In the genomic region with DNA sequence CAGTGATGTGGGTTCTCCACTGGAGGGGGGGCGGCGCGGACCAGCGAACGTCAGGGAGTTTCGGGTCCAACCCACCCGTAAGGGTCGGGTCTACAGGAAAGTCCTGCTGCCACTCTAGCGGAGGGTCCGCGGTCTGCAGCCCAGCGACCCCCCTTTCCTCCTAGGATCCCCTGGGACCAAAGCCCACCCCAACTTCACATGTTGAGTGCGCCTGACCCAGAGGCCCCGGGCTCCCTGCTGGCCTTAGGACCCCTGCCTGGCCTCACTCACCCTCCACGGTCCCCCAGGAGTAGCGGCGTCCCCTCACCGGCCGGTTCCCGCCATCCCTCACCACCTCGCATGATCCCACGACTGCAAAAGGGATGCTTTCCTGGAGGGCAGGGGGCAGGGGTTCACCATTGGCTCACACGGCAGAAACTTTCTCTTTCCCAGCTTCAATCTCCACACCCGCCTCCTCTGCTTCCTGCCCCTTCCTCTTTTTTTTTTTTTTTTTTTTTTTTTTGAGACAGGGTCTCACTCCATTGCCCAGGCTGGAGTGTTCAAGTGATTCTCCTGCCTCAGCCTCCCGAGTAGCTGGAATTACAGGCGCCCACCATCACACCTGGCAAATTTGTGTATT, we compare ENCODE assay signal across 9 cellular contexts. TPM values are rescaled to one million over a fixed set of nuclear protein-coding genes. Genes with fewer than 3 reads are reported as not detected.
DNase-seq lines count a peak whose midpoint lies in the region; ATAC-seq, FAIRE-seq and TF ChIP-seq lines count a peak whose summit lies in the region.
"Had no signal": no experiment of that assay in that cellular context is flagged by ENCODE, and none has a peak within 500 bp of the region (broad histone marks: within the 10 kb centered on the region; RNA-seq: fewer than 3 reads in every experiment).

No MANE protein-coding gene starts in this region.

- H3K27me3 Mint-ChIP-seq in activated naive CD4-positive, alpha-beta T cell treated with anti-CD3 and anti-CD28 coated beads for 36 hours (ENCODE audit: low read depth) = no peaks in the 10 kb centered on the region

- no peak for TF ChIP-seq EP300 in K562 (IDR thresholded peaks at IDR 0.05; ENCODE audit: low read length)

- TF ChIP-seq CTCF in K562 (IDR thresholded peaks at IDR 0.05 in 2 of 3, conservative IDR thresholded peaks at IDR 0.05 in 1 of 3; ENCODE audit: insufficient read depth in 2 of 3, low read depth in 1 of 3, low read length in 3 of 3) = no peak
- no peak for TF ChIP-seq CTCF in lung (IDR thresholded peaks at IDR 0.05; ENCODE audit: control extremely low read depth, extremely low read depth)
- TF ChIP-seq CTCF in upper lobe of right lung (IDR thresholded peaks at IDR 0.05) = no peak

- H3K4me1 ChIP-seq in K562 (replicated peaks in 1 of 2; ENCODE audit: control insufficient read depth in 2 of 2, insufficient read depth in 2 of 2, low read length in 2 of 2) (peaks cover 46 to 62% of the 10 kb centered on the region in 2 experiments), lung (ENCODE audit: control insufficient read depth in 2 of 2, insufficient read depth in 2 of 2, low read length in 2 of 2) (peaks cover 0 to 5% of the 10 kb centered on the region in 2 donors), upper lobe of right lung (peaks cover 16% of the 10 kb centered on the region)

- peaks cover 31% of the 10 kb centered on the region for H3K36me3 Mint-ChIP-seq in activated naive CD4-positive, alpha-beta T cell treated with anti-CD3 and anti-CD28 coated beads for 36 hours (ENCODE audit: low read depth)

- H3K27ac ChIP-seq in K562 (ENCODE audit: extremely low read depth, low read depth, low read length) (peak overlapping the region; percentile 83), lung (ENCODE audit: low read depth in 1 of 2, low read length in 1 of 2) (peak overlapping the region; percentile 36 to 80), upper lobe of right lung (peak overlapping the region; percentile 100)

- H3K9me3 Mint-ChIP-seq in activated naive CD4-positive, alpha-beta T cell treated with anti-CD3 and anti-CD28 coated beads for 36 hours = no peaks in the 10 kb centered on the region

- no peak for DNase-seq in activated naive CD4-positive, alpha-beta T cell treated with anti-CD3 and anti-CD28 coated beads for 36 hours
- DNase-seq in activated naive CD4-positive, alpha-beta T cell treated with Interleukin-2 at 50 U/mL for 16 hours = no peak
- peak in 1 of 4 experiments; percentile 11 for DNase-seq in K562 (ENCODE audit: extremely low read depth in 1 of 4, low spot score in 3 of 4)
- no peak for DNase-seq in lung (ENCODE audit: low spot score)
- DNase-seq in upper lobe of right lung = peak; percentile 68
- no peak for DNase-seq in cerebellum (ENCODE audit: low spot score)

- BruUV-seq in K562 (replicated peaks; lab: Mats Ljungman, UMichigan) = TSS peak; percentile 67

- CTCF ChIA-PET in activated naive CD4-positive, alpha-beta T cell treated with anti-CD3 and anti-CD28 coated beads for 36 hours (lab: Charles Lee) = interaction anchor here (1.2 kb wide), 1 partner anchor 30 kb away, joined by 6 read pairs; no protein-coding TSS in a partner anchor
- CTCF ChIA-PET in K562 (lab: Yijun Ruan, JAX; ENCODE audit: low intra/inter-chr PET ratio) = no interaction called here

- no peaks in the 10 kb centered on the region for H3K27me3 ChIP-seq in K562 (ENCODE audit: control insufficient read depth in 2 of 2, insufficient read depth in 2 of 2, low read length in 2 of 2)
- no peaks in the 10 kb centered on the region for H3K27me3 ChIP-seq in lung (ENCODE audit: control insufficient read depth, insufficient read depth)
- H3K27me3 ChIP-seq in upper lobe of right lung = no peaks in the 10 kb centered on the region

- peaks cover 7% of the 10 kb centered on the region; the same call in 1 of the 3 replicates for H3K36me3 ChIP-seq in K562 (ENCODE audit: control insufficient read depth, insufficient read depth, low read length)
- H3K36me3 ChIP-seq in lung (ENCODE audit: control insufficient read depth in 2 of 2, insufficient read depth in 2 of 2, low read length in 2 of 2) = no peaks in the 10 kb centered on the region
- H3K36me3 ChIP-seq in upper lobe of right lung = no peaks in the 10 kb centered on the region

- ATAC-seq in K562 = no peak
- no peak for ATAC-seq in lung (ENCODE audit: insufficient read depth, low FRiP score)
- no peak for ATAC-seq in upper lobe of right lung
- no peak for ATAC-seq in HG03469 (IDR thresholded peaks at IDR 0.05; ENCODE audit: unreplicated experiment)
- no peak for ATAC-seq in HG02840 (IDR thresholded peaks at IDR 0.05; ENCODE audit: low FRiP score, unreplicated experiment)

- peaks cover 16% of the 10 kb centered on the region for H3K79me2 ChIP-seq in K562 (ENCODE audit: control insufficient read depth, insufficient read depth, low read length)

- H3K4me3 ChIP-seq in K562 = peak overlapping the region; percentile 55
- H3K4me3 ChIP-seq in lung = peak overlapping the region; percentile 60
- peak overlapping the region; percentile 66 for H3K4me3 ChIP-seq in upper lobe of right lung

- peak overlapping the region; percentile 71 for H2AFZ ChIP-seq in K562 (ENCODE audit: low read depth, low read length)

- H3K9ac ChIP-seq in K562 (ENCODE audit: insufficient read depth in 1 of 2, low read depth in 2 of 2, low read length in 2 of 2) = peak overlapping the region; percentile 66 to 95

- TF ChIP-seq POLR2A in K562 (conservative IDR thresholded peaks at IDR 0.05) = no peak

- in situ Hi-C loops in K562 (cut with MboI) = no loop called here

- H3K4me1 Mint-ChIP-seq in activated naive CD4-positive, alpha-beta T cell treated with anti-CD3 and anti-CD28 coated beads for 36 hours (ENCODE audit: low read depth) = peaks cover 46% of the 10 kb centered on the region

- peak overlapping the region; percentile 99 for H3K27ac Mint-ChIP-seq in activated naive CD4-positive, alpha-beta T cell treated with anti-CD3 and anti-CD28 coated beads for 36 hours

- H4K20me1 ChIP-seq in K562 (replicated peaks; ENCODE audit: control insufficient read depth, insufficient read depth, low read length) = no peaks in the 10 kb centered on the region

- H3K9me1 ChIP-seq in K562 (ENCODE audit: control insufficient read depth, insufficient read depth, low read length) = no peaks in the 10 kb centered on the region

- TF ChIP-seq RAD21 in K562 (CRISPR knock-in tag; conservative IDR thresholded peaks at IDR 0.05 in 1 of 2, IDR thresholded peaks at IDR 0.05 in 1 of 2) = no peak

- peak overlapping the region; percentile 83 for H3K4me2 ChIP-seq in K562 (ENCODE audit: insufficient read depth, low read length)

- 32% methylated on average over 17 of the region's 26 CpGs for WGBS in K562 (ENCODE audit: insufficient coverage, low coverage, missing lambda C conversion rate)
- 23 to 32% methylated on average over 25 to 26 of the region's 26 CpGs for WGBS in lung, 2 donors

- no peaks in the 10 kb centered on the region for H3K9me3 ChIP-seq in K562 (replicated peaks; ENCODE audit: control insufficient read depth, insufficient read depth, low read depth, low read length)
- H3K9me3 ChIP-seq in lung (ENCODE audit: control insufficient read depth in 2 of 2, insufficient read depth in 1 of 2, low read length in 1 of 2) = no peaks in the 10 kb centered on the region
- H3K9me3 ChIP-seq in upper lobe of right lung = no peaks in the 10 kb centered on the region

- H3K4me3 Mint-ChIP-seq in activated naive CD4-positive, alpha-beta T cell treated with anti-CD3 and anti-CD28 coated beads for 36 hours = peak overlapping the region; percentile 99

- POLR2A ChIA-PET in K562 (lab: Yijun Ruan, JAX) = interaction anchor here (1.6 kb wide), 1 partner anchor 14 kb away, joined by 5 read pairs; no protein-coding TSS in a partner anchor

- FAIRE-seq in K562 (lab: Jason Lieb, UNC) = no peak
- FAIRE-seq: islet of Langerhans had no signal

- intact Hi-C loops in activated naive CD4-positive, alpha-beta T cell treated with anti-CD3 and anti-CD28 coated beads for 36 hours (cut with micrococcal nuclease) = loop anchor here (2.0 to 10.0 kb wide), 7 partner anchors 24 to 546 kb away; partner anchors contain the start of genes ALDOA, CD2BP2, FBRS and FBXL19
- intact Hi-C loops in K562 (cut with micrococcal nuclease) (loop anchor here (10.0 kb wide), 1 partner anchor 314 kb away; the partner anchor contains the start of gene ALDOA), upper lobe of right lung (cut with DNase I) (no loop called here)

RNA-seq across cellular contexts. Expression of gene SEPTIN1, which starts 3.1 kb away (rescaled TPM):
- 100 to 1,000 TPM; 133 to 134 TPM for total RNA-seq in activated naive CD4-positive, alpha-beta T cell treated with anti-CD3 and anti-CD28 coated beads for 36 hours
- 3.4 and 4.0 TPM in 2 replicates for total RNA-seq in K562 (2011; cell fraction: chromatin; rRNA removed; ENCODE audit: low replicate concordance)
- total RNA-seq in K562 (2011; cell fraction: nucleolus; rRNA removed) = 2.5 and 4.2 TPM in 2 replicates
- total RNA-seq in K562 (2011; cell fraction: nucleoplasm; rRNA removed) = 3.8 and 7.6 TPM in 2 replicates
- total RNA-seq in K562 (2014; rRNA removed) (2.3 and 3.0 TPM in 2 replicates), K562 (2014; rRNA removed; fragmentation: Illumina TruSeq; extraction: Trizol) (1.2 TPM in 2 replicates), K562 (2015; rRNA removed; fragmentation: Illumina TruSeq; extraction: Trizol) (0.69 and 0.72 TPM in 2 replicates), K562 (2021) (4.2 and 5.6 TPM in 2 replicates), lung (1 to 10 TPM; 3.3 to 4.6 TPM), upper lobe of right lung (8.6 TPM), cerebellum (not detected)
- polyA plus RNA-seq in K562 (2011; rRNA removed) (2.1 and 2.3 TPM in 2 replicates), K562 (2014; fragmentation: Illumina TruSeq; extraction: Trizol) (0.94 and 3.0 TPM in 2 replicates), K562 (2014; fragmentation: Nextera tagmentation; extraction: Ambion mirVana) (under 1 TPM in 1 of 2 experiments, not detected in 1; 0.23 TPM), K562 (2014; rRNA removed) (4.5 and 5.1 TPM in 2 replicates), lung (1 to 10 TPM; 5.8 to 7.3 TPM)
- 3.4 TPM in 2 replicates for polyA plus RNA-seq in K562 (2011; cell fraction: cytosol; rRNA removed)
- polyA plus RNA-seq in K562 (2011; cell fraction: nucleus; rRNA removed) = 6.0 and 6.8 TPM in 2 replicates
- polyA plus RNA-seq in K562 (2012) = 3.3 and 4.4 TPM in 2 replicates
- 0.42 and 1.3 TPM in 2 replicates for polyA minus RNA-seq in K562 (2011; rRNA and poly(A)+ RNA removed)
- 1.3 and 3.0 TPM in 2 replicates for polyA minus RNA-seq in K562 (2011; cell fraction: cytosol; rRNA and poly(A)+ RNA removed)
- 1.4 and 1.8 TPM in 2 replicates for polyA minus RNA-seq in K562 (2011; cell fraction: nucleus; rRNA and poly(A)+ RNA removed)

RNA-seq across cellular contexts. Expression of gene MYL11, which starts 4.7 kb away (rescaled TPM):
- total RNA-seq in activated naive CD4-positive, alpha-beta T cell treated with anti-CD3 and anti-CD28 coated beads for 36 hours = under 1 TPM; 0.67 to 0.86 TPM
- total RNA-seq in K562 (2011; cell fraction: chromatin; rRNA removed; ENCODE audit: low replicate concordance) = not detected in 2 replicates
- total RNA-seq in K562 (2011; cell fraction: nucleolus; rRNA removed) = not detected in 2 replicates
- not detected in 2 replicates for total RNA-seq in K562 (2011; cell fraction: nucleoplasm; rRNA removed)
- total RNA-seq in K562 (2014; rRNA removed) (1.7 TPM in 1 of 2 replicates, not detected in the other), K562 (2014; rRNA removed; fragmentation: Illumina TruSeq; extraction: Trizol) (not detected in 2 replicates), K562 (2015; rRNA removed; fragmentation: Illumina TruSeq; extraction: Trizol) (1.5 and 2.0 TPM in 2 replicates), K562 (2021) (1.5 and 1.7 TPM in 2 replicates), lung (not detected), upper lobe of right lung (not detected), cerebellum (1.00 TPM)
- polyA plus RNA-seq in K562 (2011; rRNA removed) (0.31 TPM in 1 of 2 replicates, not detected in the other), K562 (2014; fragmentation: Illumina TruSeq; extraction: Trizol) (not detected in 2 replicates), K562 (2014; fragmentation: Nextera tagmentation; extraction: Ambion mirVana) (under 1 TPM; 0.52 to 0.73 TPM), K562 (2014; rRNA removed) (0.62 TPM in 1 of 2 replicates, not detected in the other), lung (1 to 10 TPM in 1 of 2 donors, under 1 TPM in 1; 0.44 to 3.9 TPM)
- 0.15 and 1.0 TPM in 2 replicates for polyA plus RNA-seq in K562 (2011; cell fraction: cytosol; rRNA removed)
- 1.1 TPM in 1 of 2 replicates, not detected in the other for polyA plus RNA-seq in K562 (2011; cell fraction: nucleus; rRNA removed)
- polyA plus RNA-seq in K562 (2012) = 0.53 and 3.4 TPM in 2 replicates
- polyA minus RNA-seq in K562 (2011; rRNA and poly(A)+ RNA removed) = not detected in 2 replicates
- polyA minus RNA-seq in K562 (2011; cell fraction: cytosol; rRNA and poly(A)+ RNA removed) = not detected in 2 replicates
- not detected in 2 replicates for polyA minus RNA-seq in K562 (2011; cell fraction: nucleus; rRNA and poly(A)+ RNA removed)

RNA-seq across cellular contexts. Expression of gene TBC1D10B, which starts 9.0 kb away (rescaled TPM):
- 10 to 100 TPM; 36.6 to 38.4 TPM for total RNA-seq in activated naive CD4-positive, alpha-beta T cell treated with anti-CD3 and anti-CD28 coated beads for 36 hours
- total RNA-seq in K562 (2011; cell fraction: chromatin; rRNA removed; ENCODE audit: low replicate concordance) = 61.1 and 115 TPM in 2 replicates
- total RNA-seq in K562 (2011; cell fraction: nucleolus; rRNA removed) = 62.5 and 64.2 TPM in 2 replicates
- 60.7 and 73.4 TPM in 2 replicates for total RNA-seq in K562 (2011; cell fraction: nucleoplasm; rRNA removed)
- total RNA-seq in K562 (2014; rRNA removed) = 28.9 and 37.9 TPM in 2 replicates
- 11.9 and 12.6 TPM in 2 replicates for total RNA-seq in K562 (2014; rRNA removed; fragmentation: Illumina TruSeq; extraction: Trizol)
- 16.9 and 17.5 TPM in 2 replicates for total RNA-seq in K562 (2015; rRNA removed; fragmentation: Illumina TruSeq; extraction: Trizol)
- 52.1 and 55.4 TPM in 2 replicates for total RNA-seq in K562 (2021)
- 11.5 and 13.7 TPM in 2 replicates for polyA plus RNA-seq in K562 (2011; rRNA removed)
- polyA plus RNA-seq in K562 (2011; cell fraction: cytosol; rRNA removed) = 20.5 and 29.5 TPM in 2 replicates
- 30.9 and 49.1 TPM in 2 replicates for polyA plus RNA-seq in K562 (2011; cell fraction: nucleus; rRNA removed)
- polyA plus RNA-seq in K562 (2012) = 33.7 and 38.6 TPM in 2 replicates
- polyA plus RNA-seq in K562 (2014; fragmentation: Illumina TruSeq; extraction: Trizol) = 24.4 and 28.4 TPM in 2 replicates
- 1 to 10 TPM; 2.2 to 2.3 TPM for polyA plus RNA-seq in K562 (2014; fragmentation: Nextera tagmentation; extraction: Ambion mirVana)
- 24.0 and 27.9 TPM in 2 replicates for polyA plus RNA-seq in K562 (2014; rRNA removed)
- 13.2 and 19.4 TPM in 2 replicates for polyA minus RNA-seq in K562 (2011; rRNA and poly(A)+ RNA removed)
- 28.0 and 31.6 TPM in 2 replicates for polyA minus RNA-seq in K562 (2011; cell fraction: cytosol; rRNA and poly(A)+ RNA removed)
- 12.7 and 15.8 TPM in 2 replicates for polyA minus RNA-seq in K562 (2011; cell fraction: nucleus; rRNA and poly(A)+ RNA removed)
- total RNA-seq in lung = 10 to 100 TPM; 31.7 to 43.6 TPM
- polyA plus RNA-seq in lung = 10 to 100 TPM; 26.9 to 27.8 TPM
- total RNA-seq in upper lobe of right lung = 36.0 TPM
- total RNA-seq in cerebellum = 20.5 TPM

RNA-seq across cellular contexts. Expression of gene ZNF48, which starts 15.9 kb away (rescaled TPM):
- 1 to 10 TPM; 5.3 to 6.0 TPM for total RNA-seq in activated naive CD4-positive, alpha-beta T cell treated with anti-CD3 and anti-CD28 coated beads for 36 hours
- 9.7 and 12.9 TPM in 2 replicates for total RNA-seq in K562 (2011; cell fraction: chromatin; rRNA removed; ENCODE audit: low replicate concordance)
- total RNA-seq in K562 (2011; cell fraction: nucleolus; rRNA removed) = 10.7 and 14.3 TPM in 2 replicates
- 6.7 and 7.0 TPM in 2 replicates for total RNA-seq in K562 (2011; cell fraction: nucleoplasm; rRNA removed)
- total RNA-seq in K562 (2014; rRNA removed) (8.6 and 10.8 TPM in 2 replicates), K562 (2014; rRNA removed; fragmentation: Illumina TruSeq; extraction: Trizol) (3.3 and 3.4 TPM in 2 replicates), K562 (2015; rRNA removed; fragmentation: Illumina TruSeq; extraction: Trizol) (7.4 and 7.7 TPM in 2 replicates), K562 (2021) (9.0 and 11.6 TPM in 2 replicates), lung (1 to 10 TPM; 5.3 to 8.0 TPM), upper lobe of right lung (6.1 TPM), cerebellum (16.7 TPM)
- polyA plus RNA-seq in K562 (2011; rRNA removed) (3.6 and 4.7 TPM in 2 replicates), K562 (2014; fragmentation: Illumina TruSeq; extraction: Trizol) (4.6 and 8.2 TPM in 2 replicates), K562 (2014; fragmentation: Nextera tagmentation; extraction: Ambion mirVana) (under 1 TPM; 0.38 to 0.46 TPM), K562 (2014; rRNA removed) (5.8 and 6.0 TPM in 2 replicates), lung (1 to 10 TPM; 4.2 to 4.7 TPM)
- polyA plus RNA-seq in K562 (2011; cell fraction: cytosol; rRNA removed) = 3.9 and 10.6 TPM in 2 replicates
- polyA plus RNA-seq in K562 (2011; cell fraction: nucleus; rRNA removed) = 4.6 and 11.2 TPM in 2 replicates
- polyA plus RNA-seq in K562 (2012) = 6.1 and 7.6 TPM in 2 replicates
- 2.8 and 4.5 TPM in 2 replicates for polyA minus RNA-seq in K562 (2011; rRNA and poly(A)+ RNA removed)
- 3.7 and 5.3 TPM in 2 replicates for polyA minus RNA-seq in K562 (2011; cell fraction: cytosol; rRNA and poly(A)+ RNA removed)
- 5.9 and 6.3 TPM in 2 replicates for polyA minus RNA-seq in K562 (2011; cell fraction: nucleus; rRNA and poly(A)+ RNA removed)

RNA-seq across cellular contexts. Expression of gene CD2BP2, which starts 24.2 kb away (rescaled TPM):
- total RNA-seq in activated naive CD4-positive, alpha-beta T cell treated with anti-CD3 and anti-CD28 coated beads for 36 hours = 10 to 100 TPM; 39.2 to 41.4 TPM
- total RNA-seq in K562 (2011; cell fraction: chromatin; rRNA removed; ENCODE audit: low replicate concordance) = 34.0 and 85.0 TPM in 2 replicates
- total RNA-seq in K562 (2011; cell fraction: nucleolus; rRNA removed) = 46.0 and 46.2 TPM in 2 replicates
- 40.7 and 40.8 TPM in 2 replicates for total RNA-seq in K562 (2011; cell fraction: nucleoplasm; rRNA removed)
- total RNA-seq in K562 (2014; rRNA removed) (33.1 and 34.0 TPM in 2 replicates), K562 (2014; rRNA removed; fragmentation: Illumina TruSeq; extraction: Trizol) (28.7 and 35.6 TPM in 2 replicates), K562 (2015; rRNA removed; fragmentation: Illumina TruSeq; extraction: Trizol) (37.3 and 38.0 TPM in 2 replicates), K562 (2021) (40.8 and 51.1 TPM in 2 replicates), lung (10 to 100 TPM; 37.5 to 69.8 TPM), upper lobe of right lung (51.5 TPM), cerebellum (26.3 TPM)
- polyA plus RNA-seq in K562 (2011; rRNA removed) (21.5 and 25.8 TPM in 2 replicates), K562 (2014; fragmentation: Illumina TruSeq; extraction: Trizol) (30.1 and 32.8 TPM in 2 replicates), K562 (2014; fragmentation: Nextera tagmentation; extraction: Ambion mirVana) (1 to 10 TPM; 3.9 to 5.0 TPM), K562 (2014; rRNA removed) (41.0 and 46.6 TPM in 2 replicates), lung (10 to 100 TPM; 43.5 to 49.1 TPM)
- 20.4 and 25.3 TPM in 2 replicates for polyA plus RNA-seq in K562 (2011; cell fraction: cytosol; rRNA removed)
- 47.9 and 65.8 TPM in 2 replicates for polyA plus RNA-seq in K562 (2011; cell fraction: nucleus; rRNA removed)
- 31.3 and 33.2 TPM in 2 replicates for polyA plus RNA-seq in K562 (2012)
- polyA minus RNA-seq in K562 (2011; rRNA and poly(A)+ RNA removed) = 14.2 and 15.3 TPM in 2 replicates
- 6.8 and 8.4 TPM in 2 replicates for polyA minus RNA-seq in K562 (2011; cell fraction: cytosol; rRNA and poly(A)+ RNA removed)
- 12.0 and 17.3 TPM in 2 replicates for polyA minus RNA-seq in K562 (2011; cell fraction: nucleus; rRNA and poly(A)+ RNA removed)

Comparison
In these comparisons a context has a peak if more than half of its experiments do, and no peak if none do; other contexts are left out.
1. RNA of gene SEPTIN1, which starts 3.1 kb away (total RNA-seq): 133 to 134 TPM in activated naive CD4-positive, alpha-beta T cell treated with anti-CD3 and anti-CD28 coated beads for 36 hours; 8.6 TPM in upper lobe of right lung (single experiment), 3.3 to 4.6 TPM in lung, 0.69 to 7.6 TPM in K562 and not detected in cerebellum (single experiment); every median in the first group is over 10 times any median in the second.
2. Peak in every context shown above with its lines, with median percentiles within 50 percentile points of each other: H3K27ac ChIP-seq and H3K4me3 ChIP-seq.